Comparison of ENCODE assay signal across 8 cellular contexts in genomic region chr1:160204526-160205241, GRCh38. TPM values are rescaled to one million over a fixed set of nuclear protein-coding genes. Genes with fewer than 3 reads are reported as not detected.
A peak's percentile ranks its signal among the peaks of the same experiment; 100 is the strongest.
DNase-seq lines count a peak whose midpoint lies in the region; ATAC-seq, FAIRE-seq and TF ChIP-seq lines count a peak whose summit lies in the region.

No MANE protein-coding gene starts in this region.

- peak overlapping the region; percentile 70 for H2BK120ac ChIP-seq in H1 (replicated peaks; ENCODE audit: low read depth, low read length)

- no peaks in the 10 kb centered on the region for H3K9me3 Mint-ChIP-seq in activated T-cell treated with anti-CD3 and anti-CD28 coated beads, Interleukin-2, amount 50 U/mL, for 24 hours

- H2BK15ac ChIP-seq in H1 (ENCODE audit: low read length): peak overlapping the region; percentile 65; the same call in 1 of the 2 replicates

- H4K5ac ChIP-seq in H1 (ENCODE audit: insufficient read length, low read depth, low read length): no peak overlapping the region

- H2BK12ac ChIP-seq in H1 (ENCODE audit: low read depth, low read length): peak overlapping the region; percentile 55; the same call in 1 of the 2 replicates

- intact Hi-C loops in ovary (cut with DNase I) (loop anchor here in 2 of 4 donors (5.0 kb wide), 1 partner anchor 102 kb away; no protein-coding TSS in a partner anchor), posterior vena cava (cut with DNase I) (no loop called here)

- H3K27ac Mint-ChIP-seq in activated T-cell treated with anti-CD3 and anti-CD28 coated beads, Interleukin-2, amount 50 U/mL, for 24 hours: peak overlapping the region; percentile 93

- peaks cover 9% of the 10 kb centered on the region for H3K23me2 ChIP-seq in H1 (ENCODE audit: low read depth, low read length)

- H3K4ac ChIP-seq in H1 (replicated peaks; ENCODE audit: insufficient read length, low read depth, low read length): peak overlapping the region; percentile 63

- TF ChIP-seq RAD21 in H1 (IDR thresholded peaks at IDR 0.05 in 1 of 2, conservative IDR thresholded peaks at IDR 0.05 in 1 of 2; ENCODE audit: low read depth in 2 of 2, low read length in 2 of 2): no peak

- WGBS in H1 (ENCODE audit: extremely low coverage in 1 of 2, insufficient coverage in 1 of 2, insufficient read length in 1 of 2, insufficient replicate concordance in 2 of 2, low coverage in 1 of 2, low lambda C conversion rate in 2 of 2, missing lambda C conversion rate in 1 of 2), 2 experiments: 27% methylated on average over 4 of the region's 7 CpGs; no CpG with 5 or more reads in 1 of the 2 experiments
- WGBS in ovary, 3 donors: 19 to 21% (median 20%) methylated on average over 7 of the region's 7 CpGs

- FAIRE-seq in H1 (lab: Jason Lieb, UNC): no peak

- H2BK5ac ChIP-seq in H1 (ENCODE audit: low read depth, low read length): peak overlapping the region; percentile 48; the same call in 1 of the 2 replicates

- H3K14ac ChIP-seq in H1 (ENCODE audit: insufficient read length): no peak overlapping the region

- H3K27me3 ChIP-seq in OCI-LY1 (ENCODE audit: insufficient read depth, low read length) (no peaks in the 10 kb centered on the region), H1 (replicated peaks in 1 of 4; ENCODE audit: control insufficient read depth in 3 of 4, extremely low read depth in 1 of 4, insufficient read depth in 3 of 4, low read length in 3 of 4) (no peaks in the 10 kb centered on the region), ovary (no peaks in the 10 kb centered on the region)

- peaks cover 12% of the 10 kb centered on the region; the same call in 1 of the 2 replicates for H3K36me3 ChIP-seq in OCI-LY1 (ENCODE audit: insufficient read depth, low read length)
- H3K36me3 ChIP-seq in H1 (ENCODE audit: control insufficient read depth in 2 of 4, insufficient read depth in 4 of 4, low read length in 3 of 4): peaks cover 0 to 4% (median 0%) of the 10 kb centered on the region in 4 experiments; a peak in 2 of 8 replicates
- no peaks in the 10 kb centered on the region for H3K36me3 ChIP-seq in ovary

- TF ChIP-seq POLR2A in H1 (IDR thresholded peaks at IDR 0.05; ENCODE audit: control extremely low read depth in 1 of 2, low read depth in 2 of 2, low read length in 2 of 2): no peak; a peak in 1 of 3 replicates
- TF ChIP-seq POLR2A in ovary (IDR thresholded peaks at IDR 0.05): no peak

- POLR2A ChIA-PET in H1 (lab: Charles Lee; ENCODE audit: partially characterized antibody): interaction anchor here (0.6 to 11.3 kb wide), 6 partner anchors 9 to 34 kb away, joined by 3 to 107 read pairs (median 4); partner anchors contain the start of gene CASQ1

- no peaks in the 10 kb centered on the region for H3F3A ChIP-seq in OCI-LY1 (ENCODE audit: insufficient read depth, low read length)

- H4K8ac ChIP-seq in H1 (ENCODE audit: extremely low read depth, insufficient read depth, low read length): no peak overlapping the region

- TF ChIP-seq CTCF in OCI-LY1 (IDR thresholded peaks at IDR 0.05; ENCODE audit: low read length): no peak
- TF ChIP-seq CTCF in H1 (IDR thresholded peaks at IDR 0.05; ENCODE audit: control extremely low read depth in 1 of 3, insufficient read depth in 1 of 3, low read depth in 1 of 3, low read length in 3 of 3): no peak
- no peak for TF ChIP-seq CTCF in ovary (IDR thresholded peaks at IDR 0.05)

- DNase-seq in activated T-cell treated with anti-CD3 and anti-CD28 coated beads, Interleukin-2, amount 50 U/mL, for 24 hours: no peak
- DNase-seq in activated T-cell treated with anti-CD3 and anti-CD28 coated beads for 4 hours: no peak
- no peak for DNase-seq in H1 (ENCODE audit: low read depth in 1 of 2, low spot score in 2 of 2)
- no peak for DNase-seq in ovary
- DNase-seq in H4 (ENCODE audit: low spot score): no peak
- no peak for DNase-seq in posterior vena cava (ENCODE audit: low spot score)

- H3K36me3 Mint-ChIP-seq in activated T-cell treated with anti-CD3 and anti-CD28 coated beads, Interleukin-2, amount 50 U/mL, for 24 hours (ENCODE audit: low read depth): peaks cover 38% of the 10 kb centered on the region

- H3K27me3 Mint-ChIP-seq in activated T-cell treated with anti-CD3 and anti-CD28 coated beads, Interleukin-2, amount 50 U/mL, for 24 hours: no peaks in the 10 kb centered on the region

- H3K4me3 ChIP-seq in OCI-LY1 (ENCODE audit: low read depth, low read length, poor library complexity, severe bottlenecking) (peak overlapping the region; percentile 96), H1 (ENCODE audit: extremely low read depth in 1 of 4, insufficient read depth in 2 of 4, low read depth in 3 of 4, low read length in 4 of 4) (peak overlapping the region; percentile 24 to 99 (median 26); a peak in 4 of 8 replicates), ovary (peak overlapping the region; percentile 92)

- no peaks in the 10 kb centered on the region for H3K79me2 ChIP-seq in OCI-LY1 (ENCODE audit: insufficient read depth, low read length)
- peaks cover 5 to 8% of the 10 kb centered on the region in 2 experiments; a peak in 2 of 4 replicates for H3K79me2 ChIP-seq in H1 (ENCODE audit: control insufficient read depth in 1 of 2, insufficient read depth in 2 of 2, low read length in 2 of 2)

- peaks cover 46% of the 10 kb centered on the region for H3K4me1 Mint-ChIP-seq in activated T-cell treated with anti-CD3 and anti-CD28 coated beads, Interleukin-2, amount 50 U/mL, for 24 hours (ENCODE audit: low read depth)

- CTCF ChIA-PET in H1 (lab: Charles Lee; ENCODE audit: partially characterized antibody): interaction anchor here (0.9 to 20.4 kb wide), 8 partner anchors 15 to 103 kb away, joined by 3 to 257 read pairs (median 8); partner anchors contain the start of gene CASQ1

- H3K4me3 Mint-ChIP-seq in activated T-cell treated with anti-CD3 and anti-CD28 coated beads, Interleukin-2, amount 50 U/mL, for 24 hours: peak overlapping the region; percentile 88

- no peak for TF ChIP-seq EP300 in H1 (IDR thresholded peaks at IDR 0.05; ENCODE audit: borderline replicate concordance in 1 of 2, low read depth in 2 of 2, low read length in 2 of 2)
- TF ChIP-seq EP300 in ovary (IDR thresholded peaks at IDR 0.05): no peak

- peak overlapping the region; percentile 81 for H4K91ac ChIP-seq in H1 (replicated peaks; ENCODE audit: insufficient read length, low read length)

- H2AFZ ChIP-seq in OCI-LY1 (ENCODE audit: low read length): no peak overlapping the region
- H2AFZ ChIP-seq in H1 (ENCODE audit: low read length): 0 out of 2 replicates have a peak overlapping the region, but pooled peaks have one; percentile 75

- H3K9me3 ChIP-seq in OCI-LY1 (ENCODE audit: low read length) (no peaks in the 10 kb centered on the region), H1 (ENCODE audit: insufficient read depth in 2 of 2, low read depth in 1 of 2, low read length in 1 of 2) (no peaks in the 10 kb centered on the region), ovary (no peaks in the 10 kb centered on the region)

- peak overlapping the region; percentile 64 for H3K9ac ChIP-seq in OCI-LY1 (ENCODE audit: low read length)
- H3K9ac ChIP-seq in H1 (replicated peaks in 1 of 4; ENCODE audit: extremely low read depth in 1 of 4, low read depth in 3 of 4, low read length in 3 of 4): no peak overlapping the region

- H3K9me2 ChIP-seq in OCI-LY1 (ENCODE audit: low read depth, low read length): no peaks in the 10 kb centered on the region

- H3K79me1 ChIP-seq in H1 (ENCODE audit: low read depth, low read length): peaks cover 4% of the 10 kb centered on the region

- H3K56ac ChIP-seq in H1 (replicated peaks; ENCODE audit: insufficient read length, low read depth, low read length): no peak overlapping the region

- no peak overlapping the region for H2AK5ac ChIP-seq in H1 (ENCODE audit: low read depth, low read length)

- H3K4me2 ChIP-seq in OCI-LY1 (ENCODE audit: low read length) (peak overlapping the region; percentile 68), H1 (ENCODE audit: insufficient read depth in 1 of 2, low read depth in 2 of 2, low read length in 2 of 2) (peak overlapping the region; percentile 64 to 93)

- H3K23ac ChIP-seq in H1 (ENCODE audit: insufficient read length): no peak overlapping the region

- H3K4me1 ChIP-seq in OCI-LY1 (ENCODE audit: insufficient read depth, low read length, severe bottlenecking): peaks cover 25% of the 10 kb centered on the region
- H3K4me1 ChIP-seq in H1 (replicated peaks in 1 of 4; ENCODE audit: control insufficient read depth in 3 of 4, insufficient read depth in 4 of 4, low read length in 3 of 4): peaks cover 8 to 28% (median 17%) of the 10 kb centered on the region in 4 experiments
- H3K4me1 ChIP-seq in ovary (ENCODE audit: insufficient read depth): peaks cover 12% of the 10 kb centered on the region

- ATAC-seq in HG02588 (IDR thresholded peaks at IDR 0.05; ENCODE audit: unreplicated experiment): peak; percentile 69

- H3K27ac ChIP-seq in OCI-LY1 (ENCODE audit: low read depth, low read length, poor library complexity, severe bottlenecking) (peak overlapping the region; percentile 90), H1 (ENCODE audit: low read depth, low read length) (no peak overlapping the region), ovary (peak overlapping the region; percentile 43 to 83)

- peak overlapping the region; percentile 66; the same call in 1 of the 2 replicates for H3K18ac ChIP-seq in H1 (ENCODE audit: extremely low read depth, low read length)

- H2BK20ac ChIP-seq in H1 (ENCODE audit: low read length): peak overlapping the region; percentile 15; the same call in 1 of the 2 replicates

- H4K20me1 ChIP-seq in OCI-LY1 (ENCODE audit: insufficient read depth, low read length) (no peaks in the 10 kb centered on the region), H1 (replicated peaks in 1 of 2; ENCODE audit: control insufficient read depth in 1 of 2, insufficient read depth in 2 of 2, low read length in 2 of 2) (peaks cover 0 to 8% of the 10 kb centered on the region in 2 experiments)

RNA-seq across cellular contexts. Expression of gene PEA15, which starts 0.5 kb away (rescaled TPM):
- 75.1 and 78.8 TPM in 2 replicates for total RNA-seq in H1 (2021; fragmentation: NEBNext Ultra II Directional; extraction: Animal tissue kit (Norgen Biotek cat#: 25700))
- 68.2 and 71.3 TPM in 2 replicates for polyA plus RNA-seq in H1 (2011; rRNA removed)
- 97.2 TPM for polyA plus RNA-seq in H1 (2011; cell fraction: cytosol; rRNA removed)
- polyA plus RNA-seq in H1 (2011; cell fraction: nucleus; rRNA removed): 65.2 TPM
- polyA plus RNA-seq in H1 (2012, experiment 1 of 2): 56.1 to 71.9 TPM (median 69.0 TPM) in 4 replicates
- polyA plus RNA-seq in H1 (2012, experiment 2 of 2): 67.9 TPM
- polyA plus RNA-seq in H1 (2013, experiment 1 of 2): 109 TPM
- 115 TPM for polyA plus RNA-seq in H1 (2013, experiment 2 of 2)
- 77.4 and 108 TPM in 2 replicates for polyA minus RNA-seq in H1 (2011; rRNA and poly(A)+ RNA removed)
- 29.1 TPM for polyA minus RNA-seq in H1 (2011; cell fraction: cytosol; rRNA and poly(A)+ RNA removed)
- polyA minus RNA-seq in H1 (2011; cell fraction: nucleus; rRNA and poly(A)+ RNA removed): 35.7 TPM
- 100 to 1,000 TPM in 5 of 7 donors, 10 to 100 TPM in 2; 38.4 to 137 (median 135) TPM for total RNA-seq in ovary
- 100 to 1,000 TPM; 137 to 530 TPM for polyA plus RNA-seq in ovary
- 50.7 and 58.8 TPM in 2 replicates for total RNA-seq in H4 (2014; rRNA removed; shearing (Covaris generic))
- total RNA-seq in posterior vena cava: 100 to 1,000 TPM; 299 to 410 TPM

RNA-seq across cellular contexts. Expression of gene CASQ1, which starts 14.3 kb away (rescaled TPM):
- total RNA-seq in H1 (2021; fragmentation: NEBNext Ultra II Directional; extraction: Animal tissue kit (Norgen Biotek cat#: 25700)): 0.80 and 1.1 TPM in 2 replicates
- 1.3 and 1.4 TPM in 2 replicates for polyA plus RNA-seq in H1 (2011; rRNA removed)
- polyA plus RNA-seq in H1 (2011; cell fraction: cytosol; rRNA removed): 1.5 TPM
- polyA plus RNA-seq in H1 (2011; cell fraction: nucleus; rRNA removed): 1.4 TPM
- 0.72 to 1.6 TPM (median 1.0 TPM) in 4 replicates for polyA plus RNA-seq in H1 (2012, experiment 1 of 2)
- 0.66 TPM for polyA plus RNA-seq in H1 (2012, experiment 2 of 2)
- 1.4 TPM for polyA plus RNA-seq in H1 (2013, experiment 1 of 2)
- polyA plus RNA-seq in H1 (2013, experiment 2 of 2): 1.7 TPM
- polyA minus RNA-seq in H1 (2011; rRNA and poly(A)+ RNA removed): 0.41 and 1.4 TPM in 2 replicates
- 0.59 TPM for polyA minus RNA-seq in H1 (2011; cell fraction: cytosol; rRNA and poly(A)+ RNA removed)
- not detected for polyA minus RNA-seq in H1 (2011; cell fraction: nucleus; rRNA and poly(A)+ RNA removed)
- total RNA-seq in ovary: under 1 TPM in 4 of 7 donors, not detected in 3; 0.15 to 0.61 (median 0.43) TPM
- under 1 TPM; 0.06 to 0.92 TPM for polyA plus RNA-seq in ovary
- 0.41 TPM in 1 of 2 replicates, not detected in the other for total RNA-seq in H4 (2014; rRNA removed; shearing (Covaris generic))
- 10 to 100 TPM in 1 of 2 donors, 1 to 10 TPM in 1; 4.5 to 10.4 TPM for total RNA-seq in posterior vena cava

RNA-seq across cellular contexts. Expression of gene ATP1A4, which starts 53.3 kb away (rescaled TPM):
- 0.57 and 0.61 TPM in 2 replicates for total RNA-seq in H1 (2021; fragmentation: NEBNext Ultra II Directional; extraction: Animal tissue kit (Norgen Biotek cat#: 25700))
- 0.48 and 0.80 TPM in 2 replicates for polyA plus RNA-seq in H1 (2011; rRNA removed)
- 0.62 TPM for polyA plus RNA-seq in H1 (2011; cell fraction: cytosol; rRNA removed)
- polyA plus RNA-seq in H1 (2011; cell fraction: nucleus; rRNA removed): 1.1 TPM
- polyA plus RNA-seq in H1 (2012, experiment 1 of 2): 0.39 to 0.72 TPM (median 0.42 TPM) in 4 replicates
- polyA plus RNA-seq in H1 (2012, experiment 2 of 2): 0.09 TPM
- 0.51 TPM for polyA plus RNA-seq in H1 (2013, experiment 1 of 2)
- 0.53 TPM for polyA plus RNA-seq in H1 (2013, experiment 2 of 2)
- polyA minus RNA-seq in H1 (2011; rRNA and poly(A)+ RNA removed): 0.44 and 0.63 TPM in 2 replicates
- 0.66 TPM for polyA minus RNA-seq in H1 (2011; cell fraction: cytosol; rRNA and poly(A)+ RNA removed)
- 0.40 TPM for polyA minus RNA-seq in H1 (2011; cell fraction: nucleus; rRNA and poly(A)+ RNA removed)
- total RNA-seq in ovary: under 1 TPM in 1 of 7 donors, not detected in 6; 0.22 TPM
- under 1 TPM in 1 of 2 donors, not detected in 1; 0.37 TPM for polyA plus RNA-seq in ovary
- not detected in 2 replicates for total RNA-seq in H4 (2014; rRNA removed; shearing (Covaris generic))
- not detected for total RNA-seq in posterior vena cava

RNA-seq across cellular contexts. Expression of gene DCAF8, which starts 57.7 kb away (rescaled TPM):
- 110 and 113 TPM in 2 replicates for total RNA-seq in H1 (2021; fragmentation: NEBNext Ultra II Directional; extraction: Animal tissue kit (Norgen Biotek cat#: 25700))
- polyA plus RNA-seq in H1 (2011; rRNA removed): 68.2 and 86.3 TPM in 2 replicates
- polyA plus RNA-seq in H1 (2011; cell fraction: cytosol; rRNA removed): 109 TPM
- 282 TPM for polyA plus RNA-seq in H1 (2011; cell fraction: nucleus; rRNA removed)
- 108 to 124 TPM (median 115 TPM) in 4 replicates for polyA plus RNA-seq in H1 (2012, experiment 1 of 2)
- 31.3 TPM for polyA plus RNA-seq in H1 (2012, experiment 2 of 2)
- 82.1 TPM for polyA plus RNA-seq in H1 (2013, experiment 1 of 2)
- polyA plus RNA-seq in H1 (2013, experiment 2 of 2): 76.5 TPM
- 111 and 133 TPM in 2 replicates for polyA minus RNA-seq in H1 (2011; rRNA and poly(A)+ RNA removed)
- 66.3 TPM for polyA minus RNA-seq in H1 (2011; cell fraction: cytosol; rRNA and poly(A)+ RNA removed)
- 167 TPM for polyA minus RNA-seq in H1 (2011; cell fraction: nucleus; rRNA and poly(A)+ RNA removed)
- 100 to 1,000 TPM in 5 of 7 donors, 10 to 100 TPM in 2; 85.2 to 133 (median 104) TPM for total RNA-seq in ovary
- 100 to 1,000 TPM in 1 of 2 donors, 10 to 100 TPM in 1; 99.0 to 147 TPM for polyA plus RNA-seq in ovary
- 22.1 and 22.6 TPM in 2 replicates for total RNA-seq in H4 (2014; rRNA removed; shearing (Covaris generic))
- total RNA-seq in posterior vena cava: 10 to 100 TPM; 95.3 to 95.5 TPM

Comparison
In these comparisons a context has a peak if more than half of its experiments do, and no peak if none do; other contexts are left out.
1. H3K4me3 ChIP-seq: peak in every context shown above with its lines; median percentile 96 in OCI-LY1; 92 in ovary; 26 in H1.